Comparison of ENCODE assay signal across 13 cellular contexts in genomic region chr3:12830785-12831581, GRCh38. TPM values are rescaled to one million over a fixed set of nuclear protein-coding genes. Genes with fewer than 3 reads are reported as not detected.
DNase-seq lines count a peak whose midpoint lies in the region; ATAC-seq and TF ChIP-seq lines count a peak whose summit lies in the region.
"Had no signal": no experiment of that assay in that cellular context is flagged by ENCODE, and none has a peak within 500 bp of the region (broad histone marks: within the 10 kb centered on the region; RNA-seq: fewer than 3 reads in every experiment).

No MANE protein-coding gene starts in this region.

- no peak overlapping the region for H3K9ac ChIP-seq in DND-41 (ENCODE audit: low read depth, low read length)
- H3K9ac ChIP-seq: GM23248 had no signal

- no peaks in the 10 kb centered on the region for H3K4me1 ChIP-seq in DND-41 (ENCODE audit: insufficient read depth, low read length)

- H3K36me3 Mint-ChIP-seq in glutamatergic neuron (ENCODE audit: unreplicated experiment), result no peaks in the 10 kb centered on the region

- H3K79me2 ChIP-seq in DND-41 (ENCODE audit: insufficient read depth, low read length), result peaks cover 7% of the 10 kb centered on the region; the same call in 1 of the 2 replicates

- H3K4me3 Mint-ChIP-seq in glutamatergic neuron (ENCODE audit: unreplicated experiment), result no peak overlapping the region
- H3K4me3 Mint-ChIP-seq: activated T-cell treated with anti-CD3 and anti-CD28 coated beads, Interleukin-2, amount 50 U/mL, for 4 hours had no signal

- H3K27ac ChIP-seq in 22Rv1 (peak overlapping the region; percentile 27; the same call in 1 of the 2 replicates), DND-41 (ENCODE audit: low read length) (no peak overlapping the region), VCaP (peak overlapping the region; percentile 24; the same call in 1 of the 2 replicates)
- H3K27ac ChIP-seq: GM23248 had no signal

- H3K9me3 Mint-ChIP-seq in glutamatergic neuron (ENCODE audit: unreplicated experiment), result peaks cover 2% of the 10 kb centered on the region
- H3K9me3 Mint-ChIP-seq: activated T-cell treated with anti-CD3 and anti-CD28 coated beads, Interleukin-2, amount 50 U/mL, for 4 hours had no signal

- H3K36me3 ChIP-seq in DND-41 (ENCODE audit: insufficient read depth, low read length), result peaks cover 68% of the 10 kb centered on the region

- peaks cover 25% of the 10 kb centered on the region; the same call in 1 of the 2 replicates for H4K20me1 ChIP-seq in DND-41 (ENCODE audit: insufficient read depth, low read length)

- H3K4me3 ChIP-seq in DND-41 (ENCODE audit: low read depth in 1 of 2, low read length in 2 of 2), result no peak overlapping the region
- H3K4me3 ChIP-seq: GM23248 had no signal

- peaks cover 4% of the 10 kb centered on the region for H3K4me1 Mint-ChIP-seq in glutamatergic neuron (ENCODE audit: low read depth, unreplicated experiment)

- no peak overlapping the region for H2AFZ ChIP-seq in DND-41 (ENCODE audit: low read depth, low read length)
- H2AFZ ChIP-seq: GM23248 had no signal

- no peak overlapping the region for H3K4me2 ChIP-seq in DND-41 (ENCODE audit: insufficient read depth, low read length)

- TF ChIP-seq CTCF in 22Rv1 (IDR thresholded peaks at IDR 0.05) (no peak; the same call in 1 of the 2 replicates), DND-41 (IDR thresholded peaks at IDR 0.05; ENCODE audit: borderline replicate concordance, extremely low read depth, low read length, poor library complexity, severe bottlenecking) (peak; percentile 12), VCaP (conservative IDR thresholded peaks at IDR 0.05) (peak; percentile 24; the same call in 1 of the 2 replicates), glutamatergic neuron (IDR thresholded peaks at IDR 0.05; ENCODE audit: partially characterized antibody, unreplicated experiment) (peak; percentile 59)

- no peaks in the 10 kb centered on the region for H3K27me3 Mint-ChIP-seq in glutamatergic neuron (ENCODE audit: unreplicated experiment)

- no peaks in the 10 kb centered on the region for H3K27me3 ChIP-seq in DND-41 (ENCODE audit: insufficient read depth, low read length, poor library complexity)

- no peaks in the 10 kb centered on the region for H3K9me3 ChIP-seq in DND-41 (ENCODE audit: insufficient read depth, low read length, severe bottlenecking)

- DNase-seq in DND-41 (no peak), glutamatergic neuron (no peak), NCI-H774 (lab: John Stamatoyannopoulos, UW) (no peak), NCI-H2227 (lab: John Stamatoyannopoulos, UW; ENCODE audit: unreplicated experiment) (no peak), NCI-H345 treated with DMSO at 0.1 percent for 48 hours (lab: John Stamatoyannopoulos, UW; ENCODE audit: unreplicated experiment) (no peak), NCI-H2107 (lab: John Stamatoyannopoulos, UW) (no peak)
- DNase-seq: activated T-cell treated with anti-CD3 and anti-CD28 coated beads, Interleukin-2, amount 50 U/mL, for 4 hours; GM23248; hypothalamus; NK-92 treated with Interleukin-12 subunit alpha and Interleukin-12 subunit beta, amount 100 ng/mL, for 24 hours; stimulated activated CD4-positive, alpha-beta T cell treated with anti-CD3 and anti-CD28 coated beads, Interleukin-1b, Interleukin-23, amount 100 ng/mL, for 48 hours had no signal

- peak overlapping the region; percentile 38 for H3K27ac Mint-ChIP-seq in glutamatergic neuron (ENCODE audit: unreplicated experiment)

- peak; percentile 7; the same call in 2 of the 3 replicates for ATAC-seq in DND-41 (ENCODE audit: insufficient read depth, low read depth)

RNA-seq across cellular contexts. Expression of gene RPL32, which starts 10.4 kb away (rescaled TPM):
- 966 TPM for total RNA-seq in glutamatergic neuron (ENCODE audit: unreplicated experiment)

RNA-seq across cellular contexts. Expression of gene CAND2, which starts 34.5 kb away (rescaled TPM):
- total RNA-seq in glutamatergic neuron (ENCODE audit: unreplicated experiment), result 8.8 TPM
